In genomic region chr5:163505475-163506457, GRCh38 we compare ENCODE assay signal across 1 cellular context.
TF ChIP-seq lines count a peak whose summit lies in the region.

Gene MAT2B (plus strand): TSS chr5:163505619. CDS start chr5:163505687, 68 bp downstream.

TF ChIP-seq in HepG2, 621 proteins besides CTCF, POLR2A, EP300 and RAD21 (continued from another document and continues in another):
- TF ChIP-seq POGK (CRISPR knock-in tag; conservative IDR thresholded peaks at IDR 0.05) (no peak), GATAD1 (CRISPR knock-in tag; IDR thresholded peaks at IDR 0.05) (peak; percentile 78), HNRNPLL (IDR thresholded peaks at IDR 0.05; ENCODE audit: low read depth, low read length, poor library complexity, severe bottlenecking) (peak; percentile 73), ZNF333 (CRISPR knock-in tag; IDR thresholded peaks at IDR 0.05; ENCODE audit: borderline replicate concordance) (peak; percentile 78; the same call in 1 of the 2 replicates), MEIS2 (CRISPR knock-in tag; IDR thresholded peaks at IDR 0.05) (peak; percentile 71; the same call in 1 of the 2 replicates), SP4 (CRISPR knock-in tag; IDR thresholded peaks at IDR 0.05) (peak; percentile 84; the same call in 1 of the 2 replicates), ZBTB26 (CRISPR knock-in tag; IDR thresholded peaks at IDR 0.05; ENCODE audit: borderline replicate concordance) (0 out of 2 replicates have a peak, but pooled peaks have one; percentile 47), ZNF256 (CRISPR knock-in tag; conservative IDR thresholded peaks at IDR 0.05) (0 out of 2 replicates have a peak, but pooled peaks have one; percentile 31), ZNF557 (CRISPR knock-in tag; IDR thresholded peaks at IDR 0.05) (peak; percentile 36; the same call in 1 of the 2 replicates), ZNF777 (CRISPR knock-in tag; IDR thresholded peaks at IDR 0.05) (no peak; the same call in 1 of the 2 replicates), NONO (IDR thresholded peaks at IDR 0.05) (no peak), NONO (CRISPR knock-in tag; conservative IDR thresholded peaks at IDR 0.05) (peak; percentile 68), ZNF558 (CRISPR knock-in tag; IDR thresholded peaks at IDR 0.05; ENCODE audit: borderline replicate concordance) (peak; percentile 74; the same call in 1 of the 2 replicates), ZNF282 (IDR thresholded peaks at IDR 0.05; ENCODE audit: partially characterized antibody) (no peak), SPEN (CRISPR knock-in tag; IDR thresholded peaks at IDR 0.05; ENCODE audit: low read depth) (peak; percentile 79; the same call in 1 of the 2 replicates), ZNF30 (CRISPR knock-in tag; IDR thresholded peaks at IDR 0.05) (0 out of 2 replicates have a peak, but pooled peaks have one; percentile 31), HIC2 (CRISPR knock-in tag; IDR thresholded peaks at IDR 0.05; ENCODE audit: low read depth) (no peak; the same call in 1 of the 2 replicates), SNAI1 (CRISPR knock-in tag; IDR thresholded peaks at IDR 0.05; ENCODE audit: borderline replicate concordance) (peak; percentile 79; the same call in 1 of the 2 replicates), ZUFSP (CRISPR knock-in tag; IDR thresholded peaks at IDR 0.05; ENCODE audit: borderline replicate concordance) (no peak), KDM5B (CRISPR knock-in tag; IDR thresholded peaks at IDR 0.05; ENCODE audit: borderline replicate concordance) (peak; percentile 95), MXD1 (CRISPR knock-in tag; IDR thresholded peaks at IDR 0.05) (peak; percentile 67), ZBTB37 (CRISPR knock-in tag; IDR thresholded peaks at IDR 0.05) (0 out of 2 replicates have a peak, but pooled peaks have one; percentile 36), RELA (CRISPR knock-in tag; IDR thresholded peaks at IDR 0.05) (no peak), KLF16 (CRISPR knock-in tag; IDR thresholded peaks at IDR 0.05) (peak in 1 of 2 experiments; percentile 70; a peak in 2 of 4 replicates), ZNF547 (CRISPR knock-in tag; IDR thresholded peaks at IDR 0.05) (no peak), THRA (CRISPR knock-in tag; IDR thresholded peaks at IDR 0.05; ENCODE audit: borderline replicate concordance) (peak; percentile 55; the same call in 1 of the 2 replicates), MLXIP (CRISPR knock-in tag; IDR thresholded peaks at IDR 0.05; ENCODE audit: borderline replicate concordance) (no peak), ARNT2 (CRISPR knock-in tag; IDR thresholded peaks at IDR 0.05; ENCODE audit: low read depth) (no peak), NFKB2 (CRISPR knock-in tag; IDR thresholded peaks at IDR 0.05; ENCODE audit: borderline replicate concordance) (peak; percentile 76; the same call in 1 of the 2 replicates), SOX6 (IDR thresholded peaks at IDR 0.05) (no peak), SOX6 (CRISPR knock-in tag; IDR thresholded peaks at IDR 0.05) (peak; percentile 67; the same call in 1 of the 2 replicates), ZNF180 (CRISPR knock-in tag; IDR thresholded peaks at IDR 0.05; ENCODE audit: borderline replicate concordance, low read depth) (no peak), ZMYM4 (CRISPR knock-in tag; IDR thresholded peaks at IDR 0.05) (peak; percentile 80; the same call in 1 of the 2 replicates), ZNF317 (CRISPR knock-in tag; IDR thresholded peaks at IDR 0.05) (peak; percentile 90), ARID3A (IDR thresholded peaks at IDR 0.05; ENCODE audit: low read depth, low read length) (peak; percentile 24; the same call in 1 of the 2 replicates), SIN3B (IDR thresholded peaks at IDR 0.05; ENCODE audit: low read length) (no peak), HNF4G (IDR thresholded peaks at IDR 0.05; ENCODE audit: borderline replicate concordance, low read depth, low read length) (peak; percentile 20; the same call in 1 of the 2 replicates), HNF4G (CRISPR knock-in tag; IDR thresholded peaks at IDR 0.05; ENCODE audit: borderline replicate concordance, low read depth) (no peak), GABPA (IDR thresholded peaks at IDR 0.05; ENCODE audit: low read depth, low read length) (peak; percentile 77), GABPA (CRISPR knock-in tag; IDR thresholded peaks at IDR 0.05; ENCODE audit: low read depth) (peak; percentile 89), ZNF335 (CRISPR knock-in tag; IDR thresholded peaks at IDR 0.05) (peak; percentile 94), ZBTB3 (CRISPR knock-in tag; IDR thresholded peaks at IDR 0.05; ENCODE audit: borderline replicate concordance, low read depth) (no peak), HNRNPUL1 (IDR thresholded peaks at IDR 0.05; ENCODE audit: low read depth, low read length) (peak; percentile 74; the same call in 1 of the 2 replicates), SRSF1 (optimal IDR thresholded peaks at IDR 0.05; ENCODE audit: low read depth, low read length) (peak; percentile 92), THAP8 (CRISPR knock-in tag; IDR thresholded peaks at IDR 0.05; ENCODE audit: borderline replicate concordance) (0 out of 2 replicates have a peak, but pooled peaks have one; percentile 41), KDM3A (CRISPR knock-in tag; IDR thresholded peaks at IDR 0.05; ENCODE audit: low read depth) (peak; percentile 58; the same call in 1 of the 2 replicates), XBP1 (CRISPR knock-in tag; IDR thresholded peaks at IDR 0.05) (no peak), ZNF101 (CRISPR knock-in tag; IDR thresholded peaks at IDR 0.05; ENCODE audit: borderline replicate concordance, low read depth) (no peak), ZNF891 (CRISPR knock-in tag; IDR thresholded peaks at IDR 0.05) (peak; percentile 92), ZFP41 (CRISPR knock-in tag; IDR thresholded peaks at IDR 0.05; ENCODE audit: borderline replicate concordance) (peak; percentile 61; the same call in 1 of the 2 replicates), FOXC1 (CRISPR knock-in tag; IDR thresholded peaks at IDR 0.05; ENCODE audit: borderline replicate concordance) (no peak; the same call in 1 of the 2 replicates), TEAD3 (CRISPR knock-in tag; optimal IDR thresholded peaks at IDR 0.05; ENCODE audit: borderline replicate concordance) (no peak), DR1 (CRISPR knock-in tag; IDR thresholded peaks at IDR 0.05) (peak; percentile 82), ZNF224 (CRISPR knock-in tag; IDR thresholded peaks at IDR 0.05) (no peak), ARNTL (CRISPR knock-in tag; IDR thresholded peaks at IDR 0.05) (no peak)
